1 cellular context compared by ENCODE assay signal in genomic region chr2:20415511-20415918, GRCh38.
TF ChIP-seq lines count a peak whose summit lies in the region.

No MANE protein-coding gene starts in this region.

TF ChIP-seq in HepG2, 621 proteins besides CTCF, POLR2A, EP300 and RAD21 (continued from another document and continues in another):
- TF ChIP-seq KIAA2018 (CRISPR knock-in tag; IDR thresholded peaks at IDR 0.05; ENCODE audit: borderline replicate concordance), result no peak
- no peak for TF ChIP-seq MTERF4 (CRISPR knock-in tag; IDR thresholded peaks at IDR 0.05)
- TF ChIP-seq NR2F1 (CRISPR knock-in tag; IDR thresholded peaks at IDR 0.05), result no peak
- 0 out of 2 replicates have a peak, but pooled peaks have one; percentile 46 for TF ChIP-seq GZF1 (CRISPR knock-in tag; IDR thresholded peaks at IDR 0.05)
- TF ChIP-seq HHEX (CRISPR knock-in tag; IDR thresholded peaks at IDR 0.05), result no peak
- no peak for TF ChIP-seq ZNF335 (CRISPR knock-in tag; IDR thresholded peaks at IDR 0.05)
- TF ChIP-seq ZNF326 (CRISPR knock-in tag; IDR thresholded peaks at IDR 0.05; ENCODE audit: borderline replicate concordance), result no peak
- TF ChIP-seq DNMT1 (CRISPR knock-in tag; IDR thresholded peaks at IDR 0.05), result no peak
- TF ChIP-seq IKZF4 (CRISPR knock-in tag; IDR thresholded peaks at IDR 0.05; ENCODE audit: borderline replicate concordance, low read depth, not compliant biosample characterization), result no peak
- no peak for TF ChIP-seq ZBTB38 (CRISPR knock-in tag; IDR thresholded peaks at IDR 0.05)
- 0 out of 2 replicates have a peak, but pooled peaks have one; percentile 15 for TF ChIP-seq ZNF784 (CRISPR knock-in tag; IDR thresholded peaks at IDR 0.05; ENCODE audit: borderline replicate concordance)
- TF ChIP-seq ZNF552 (CRISPR knock-in tag; IDR thresholded peaks at IDR 0.05; ENCODE audit: borderline replicate concordance), result no peak
- 0 out of 2 replicates have a peak, but pooled peaks have one; percentile 31 for TF ChIP-seq ZMYM3 (CRISPR knock-in tag; IDR thresholded peaks at IDR 0.05)
- no peak for TF ChIP-seq ZNF441 (CRISPR knock-in tag; IDR thresholded peaks at IDR 0.05; ENCODE audit: borderline replicate concordance)
- TF ChIP-seq BHLHE40 (IDR thresholded peaks at IDR 0.05; ENCODE audit: low read length), result no peak
- no peak for TF ChIP-seq HES4 (CRISPR knock-in tag; IDR thresholded peaks at IDR 0.05; ENCODE audit: borderline replicate concordance)
- TF ChIP-seq TBL1XR1 (IDR thresholded peaks at IDR 0.05; ENCODE audit: borderline replicate concordance, low read length, partially characterized antibody), result no peak
- peak; percentile 32; the same call in 1 of the 2 replicates for TF ChIP-seq EEA1 (CRISPR knock-in tag; IDR thresholded peaks at IDR 0.05; ENCODE audit: borderline replicate concordance)
- TF ChIP-seq ZSCAN20 (CRISPR knock-in tag; IDR thresholded peaks at IDR 0.05; ENCODE audit: borderline replicate concordance), result no peak
- TF ChIP-seq ZNF747 (CRISPR knock-in tag; IDR thresholded peaks at IDR 0.05; ENCODE audit: borderline replicate concordance), result 0 out of 2 replicates have a peak, but pooled peaks have one; percentile 30
- TF ChIP-seq SMC3 (IDR thresholded peaks at IDR 0.05; ENCODE audit: low read length), result no peak
- TF ChIP-seq ZNF101 (CRISPR knock-in tag; IDR thresholded peaks at IDR 0.05; ENCODE audit: borderline replicate concordance, low read depth), result no peak
- TF ChIP-seq ZNF513 (CRISPR knock-in tag; conservative IDR thresholded peaks at IDR 0.05), result no peak
- TF ChIP-seq NAIF1 (CRISPR knock-in tag; IDR thresholded peaks at IDR 0.05; ENCODE audit: borderline replicate concordance), result no peak
- no peak for TF ChIP-seq ZBTB3 (CRISPR knock-in tag; IDR thresholded peaks at IDR 0.05; ENCODE audit: borderline replicate concordance, low read depth)
- TF ChIP-seq AGO2 (optimal IDR thresholded peaks at IDR 0.05; ENCODE audit: low read depth, low read length), result no peak
- TF ChIP-seq SSRP1 (CRISPR knock-in tag; IDR thresholded peaks at IDR 0.05), result no peak
- TF ChIP-seq THYN1 (CRISPR knock-in tag; IDR thresholded peaks at IDR 0.05; ENCODE audit: borderline replicate concordance, low read depth), result no peak
- TF ChIP-seq CBX2 (IDR thresholded peaks at IDR 0.05; ENCODE audit: low read depth, low read length), result no peak
- TF ChIP-seq CBX2 (CRISPR knock-in tag; IDR thresholded peaks at IDR 0.05; ENCODE audit: low read depth), result no peak
- no peak for TF ChIP-seq TCF7L2 (IDR thresholded peaks at IDR 0.05; ENCODE audit: low read depth, low read length)
- no peak for TF ChIP-seq KAT8 (CRISPR knock-in tag; IDR thresholded peaks at IDR 0.05)
- TF ChIP-seq CEBPZ (IDR thresholded peaks at IDR 0.05; ENCODE audit: low read length), result no peak
- TF ChIP-seq RFX5 (IDR thresholded peaks at IDR 0.05; ENCODE audit: low read depth, low read length), result no peak
- TF ChIP-seq ZNF317 (CRISPR knock-in tag; IDR thresholded peaks at IDR 0.05), result no peak
- TF ChIP-seq ZNF800 (CRISPR knock-in tag; IDR thresholded peaks at IDR 0.05), result no peak
- TF ChIP-seq MZF1 (CRISPR knock-in tag; IDR thresholded peaks at IDR 0.05; ENCODE audit: borderline replicate concordance), result no peak
- TF ChIP-seq ZNF687 (CRISPR knock-in tag; IDR thresholded peaks at IDR 0.05), result peak; percentile 26; the same call in 1 of the 2 replicates
- TF ChIP-seq ZFYVE20 (CRISPR knock-in tag; IDR thresholded peaks at IDR 0.05; ENCODE audit: borderline replicate concordance, low read depth), result no peak
